Comparison of ENCODE assay signal across 12 cellular contexts in genomic region chr6:89999995-90000825, GRCh38.
A peak's percentile ranks its signal among the peaks of the same experiment; 100 is the strongest.
DNase-seq lines count a peak whose midpoint lies in the region; ATAC-seq, FAIRE-seq and TF ChIP-seq lines count a peak whose summit lies in the region.
"Had no signal": no experiment of that assay in that cellular context is flagged by ENCODE, and none has a peak within 500 bp of the region (broad histone marks: within the 10 kb centered on the region; RNA-seq: fewer than 3 reads in every experiment).

No MANE protein-coding gene starts in this region.

- intact Hi-C loops in activated naive CD4-positive, alpha-beta T cell treated with anti-CD3 and anti-CD28 coated beads for 36 hours (cut with micrococcal nuclease), result loop anchor here (1.0 to 2.0 kb wide), 4 partner anchors 13 to 187 kb away; no protein-coding TSS in a partner anchor
- intact Hi-C loops in testis (cut with DNase I; ENCODE audit: low total_unique reads), result no loop called here

- H3K4me3 Mint-ChIP-seq in activated naive CD4-positive, alpha-beta T cell treated with anti-CD3 and anti-CD28 coated beads for 36 hours, result no peak overlapping the region
- H3K4me3 Mint-ChIP-seq in type B pancreatic cell (no peak overlapping the region), T-helper 17 cell (no peak overlapping the region)

- H3K4me3 ChIP-seq in SJSA1, result no peak overlapping the region
- no peak overlapping the region for H3K4me3 ChIP-seq in bronchial epithelial cell (ENCODE audit: low read depth, low read length)
- H3K4me3 ChIP-seq in testis, result no peak overlapping the region

- no peaks in the 10 kb centered on the region for H3K36me3 ChIP-seq in SJSA1
- H3K36me3 ChIP-seq in bronchial epithelial cell (ENCODE audit: control insufficient read depth, insufficient read depth, low read length), result no peaks in the 10 kb centered on the region
- H3K36me3 ChIP-seq in testis (ENCODE audit: low read depth, missing control alignments), result no peaks in the 10 kb centered on the region

- CTCF ChIA-PET in activated naive CD4-positive, alpha-beta T cell treated with anti-CD3 and anti-CD28 coated beads for 36 hours (lab: Charles Lee), result interaction anchor here (0.6 to 1.7 kb wide), 5 partner anchors 14 to 628 kb away, joined by 3 to 7 read pairs (median 4); no protein-coding TSS in a partner anchor

- H3K9me3 Mint-ChIP-seq in activated naive CD4-positive, alpha-beta T cell treated with anti-CD3 and anti-CD28 coated beads for 36 hours, result no peaks in the 10 kb centered on the region
- H3K9me3 Mint-ChIP-seq in type B pancreatic cell, result no peaks in the 10 kb centered on the region

- TF ChIP-seq CTCF in bronchial epithelial cell (IDR thresholded peaks at IDR 0.05; ENCODE audit: insufficient read depth, low read length, severe bottlenecking) (no peak), type B pancreatic cell (conservative IDR thresholded peaks at IDR 0.05) (no peak), testis (IDR thresholded peaks at IDR 0.05) (no peak)

- WGBS in testis, 2 donors, result 85 to 86% methylated on average over 8 of the region's 8 CpGs

- no peak for FAIRE-seq in bronchial epithelial cell (lab: Jason Lieb, UNC)
- FAIRE-seq: D721Med had no signal

- H3K27ac ChIP-seq in SJSA1, result peak overlapping the region; percentile 8
- H3K27ac ChIP-seq in testis, result no peak overlapping the region

- H3K9me3 ChIP-seq in SJSA1 (replicated peaks) (no peaks in the 10 kb centered on the region), testis (no peaks in the 10 kb centered on the region), T-helper 17 cell (ENCODE audit: control insufficient read depth, low read length, poor library complexity, severe bottlenecking) (no peaks in the 10 kb centered on the region)

- peaks cover 87% of the 10 kb centered on the region for H3K4me1 ChIP-seq in SJSA1 (replicated peaks)
- H3K4me1 ChIP-seq in testis, result no peaks in the 10 kb centered on the region

- ATAC-seq in stimulated activated naive CD8-positive, alpha-beta T cell treated with anti-CD3 and anti-CD28 coated beads, Interleukin-15, Interleukin-2, amounts not matched to agents 100 U/mL and 50 U/mL, for 24 hours, result peak; percentile 20
- ATAC-seq in T-helper 17 cell, result no peak

- no peaks in the 10 kb centered on the region for H3K27me3 ChIP-seq in SJSA1 (replicated peaks)
- H3K27me3 ChIP-seq in bronchial epithelial cell (ENCODE audit: control insufficient read depth, insufficient read depth, low read length), result no peaks in the 10 kb centered on the region
- H3K27me3 ChIP-seq in testis, result no peaks in the 10 kb centered on the region

- H3K27ac Mint-ChIP-seq in activated naive CD4-positive, alpha-beta T cell treated with anti-CD3 and anti-CD28 coated beads for 36 hours, result no peak overlapping the region
- H3K27ac Mint-ChIP-seq in type B pancreatic cell, result no peak overlapping the region
- H3K27ac Mint-ChIP-seq in T-helper 17 cell, result no peak overlapping the region

- TF ChIP-seq POLR2A in testis (IDR thresholded peaks at IDR 0.05), result no peak

- H3K27me3 Mint-ChIP-seq in activated naive CD4-positive, alpha-beta T cell treated with anti-CD3 and anti-CD28 coated beads for 36 hours (ENCODE audit: low read depth), result no peaks in the 10 kb centered on the region
- H3K27me3 Mint-ChIP-seq in type B pancreatic cell (no peaks in the 10 kb centered on the region), T-helper 17 cell (no peaks in the 10 kb centered on the region)

- H3K4me1 Mint-ChIP-seq in activated naive CD4-positive, alpha-beta T cell treated with anti-CD3 and anti-CD28 coated beads for 36 hours (ENCODE audit: low read depth), result peaks cover 32% of the 10 kb centered on the region
- H3K4me1 Mint-ChIP-seq in type B pancreatic cell (ENCODE audit: unreplicated experiment) (peaks cover 5% of the 10 kb centered on the region), T-helper 17 cell (peaks cover 9% of the 10 kb centered on the region)

- peaks cover 36% of the 10 kb centered on the region for H3K36me3 Mint-ChIP-seq in activated naive CD4-positive, alpha-beta T cell treated with anti-CD3 and anti-CD28 coated beads for 36 hours (ENCODE audit: low read depth)
- H3K36me3 Mint-ChIP-seq in type B pancreatic cell (peaks cover 13% of the 10 kb centered on the region), T-helper 17 cell (ENCODE audit: low read depth) (peaks cover 5% of the 10 kb centered on the region)

- DNase-seq in activated naive CD4-positive, alpha-beta T cell treated with anti-CD3 and anti-CD28 coated beads for 36 hours, result peak; percentile 30
- DNase-seq in activated naive CD4-positive, alpha-beta T cell treated with Interleukin-2 at 50 U/mL for 16 hours, result no peak
- no peak for DNase-seq in SJSA1 (ENCODE audit: low read depth in 1 of 2, low spot score in 2 of 2)
- peak; percentile 62 for DNase-seq in bronchial epithelial cell (ENCODE audit: low read depth)
- DNase-seq in stimulated activated naive CD8-positive, alpha-beta T cell treated with anti-CD3 and anti-CD28 coated beads, Interleukin-15, Interleukin-2, amounts not matched to agents 100 U/mL and 50 U/mL, for 24 hours, result no peak
- no peak for DNase-seq in type B pancreatic cell (ENCODE audit: extremely low spot score, unreplicated experiment)
- no peak for DNase-seq in testis
- DNase-seq in T-helper 17 cell, result no peak
- DNase-seq: activated effector memory CD4-positive, alpha-beta T cell treated with anti-CD3 and anti-CD28 coated beads, Interleukin-2, amount 50 U/mL, for 16 hours; NCI-H1436; NCI-H524 treated with DMSO at 0.1 percent for 48 hours had no signal

Comparison
In these comparisons a context has a peak if more than half of its experiments do, and no peak if none do; other contexts are left out.
1. DNase-seq: peak in activated naive CD4-positive, alpha-beta T cell treated with anti-CD3 and anti-CD28 coated beads for 36 hours (single experiment) and bronchial epithelial cell (single experiment); none in activated naive CD4-positive, alpha-beta T cell treated with Interleukin-2 at 50 U/mL for 16 hours (single experiment), SJSA1 (0 of 2), stimulated activated naive CD8-positive, alpha-beta T cell treated with anti-CD3 and anti-CD28 coated beads, Interleukin-15, Interleukin-2, amounts not matched to agents 100 U/mL and 50 U/mL, for 24 hours (single experiment), type B pancreatic cell (single experiment), testis (single experiment) and T-helper 17 cell (0 of 3).